In the genomic region with DNA sequence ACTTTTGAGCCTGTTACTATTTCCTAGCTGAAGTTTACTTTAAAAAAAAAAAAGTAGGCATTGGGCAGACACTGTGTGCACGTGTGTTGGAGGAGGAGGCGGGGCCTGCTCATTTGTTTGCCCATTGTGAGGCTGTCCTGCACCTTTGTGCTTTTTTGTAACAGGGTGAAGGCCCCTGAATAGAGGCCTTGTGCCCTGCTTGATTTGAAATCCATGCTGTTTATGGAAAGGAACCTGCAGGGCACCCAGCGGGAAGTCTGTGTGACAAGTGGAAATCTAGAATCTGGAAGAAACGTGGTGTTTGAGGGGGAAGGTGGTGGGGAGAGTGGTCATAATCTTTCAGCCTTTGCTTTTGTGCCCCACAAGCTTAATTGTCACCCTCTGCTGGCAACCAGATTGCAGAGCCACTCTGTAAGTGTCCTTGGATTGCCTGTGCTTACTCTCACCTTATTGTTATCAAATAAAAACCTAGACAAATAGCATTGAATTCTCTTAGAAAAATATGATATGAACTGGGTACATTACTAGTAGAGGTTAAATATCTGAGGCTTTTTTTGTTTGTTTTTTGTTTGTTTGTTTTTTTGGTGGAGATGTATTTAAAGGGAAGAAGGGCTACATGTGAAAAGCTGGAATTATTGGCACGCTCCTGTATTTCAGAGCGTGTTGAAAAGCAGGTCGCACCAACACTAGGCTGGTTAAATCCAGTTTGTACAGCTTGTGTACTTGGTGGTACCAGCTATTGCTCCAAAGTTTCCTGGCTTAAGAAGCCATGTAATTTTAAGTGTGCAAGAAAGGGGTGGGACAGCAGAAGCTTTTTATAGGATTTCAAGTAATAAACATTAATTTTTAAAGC, we compare ENCODE assay signal across 9 cellular contexts.
DNase-seq lines count a peak whose midpoint lies in the region; ATAC-seq, FAIRE-seq and TF ChIP-seq lines count a peak whose summit lies in the region.
"Had no signal": no experiment of that assay in that cellular context is flagged by ENCODE, and none has a peak within 500 bp of the region (broad histone marks: within the 10 kb centered on the region; RNA-seq: fewer than 3 reads in every experiment).

No MANE protein-coding gene starts in this region.

- ATAC-seq in K562: peak; percentile 71
- no peak for ATAC-seq in GM18861 (IDR thresholded peaks at IDR 0.05; ENCODE audit: unreplicated experiment)

- H3K56ac ChIP-seq in mesendoderm (ENCODE audit: low read length): peak overlapping the region; percentile 53

- H3K4me3 ChIP-seq in K562: no peak overlapping the region
- H3K4me3 ChIP-seq in mesendoderm (ENCODE audit: low read length): no peak overlapping the region

- 0 out of 2 replicates have a peak, but pooled peaks cover 4% of the 10 kb centered on the region for H4K20me1 ChIP-seq in K562 (replicated peaks; ENCODE audit: control insufficient read depth, insufficient read depth, low read length)

- intact Hi-C loops in Calu3 (cut with micrococcal nuclease; ENCODE audit: unreplicated experiment) (loop anchor here (5.0 kb wide), 2 partner anchors 46 to 151 kb away; no protein-coding TSS in a partner anchor), K562 (cut with micrococcal nuclease) (no loop called here)

- no peak for TF ChIP-seq POLR2A in K562 (conservative IDR thresholded peaks at IDR 0.05)

- TF ChIP-seq RAD21 in K562 (CRISPR knock-in tag; conservative IDR thresholded peaks at IDR 0.05 in 1 of 2, IDR thresholded peaks at IDR 0.05 in 1 of 2): peak; percentile 12 to 35; a peak in 3 of 4 replicates

- H3K27me3 Mint-ChIP-seq in Calu3 (ENCODE audit: unreplicated experiment): no peaks in the 10 kb centered on the region

- no peak overlapping the region for H3K4ac ChIP-seq in mesendoderm (ENCODE audit: low read depth, low read length)

- H3K18ac ChIP-seq in mesendoderm (ENCODE audit: low read length): no peak overlapping the region

- POLR2A ChIA-PET in K562 (lab: Yijun Ruan, JAX): interaction anchor here (0.7 to 1.6 kb wide), 5 partner anchors 9 to 31 kb away, joined by 3 to 5 read pairs (median 3); no protein-coding TSS in a partner anchor

- H2BK5ac ChIP-seq in mesendoderm (ENCODE audit: low read length): no peak overlapping the region

- H3K27ac Mint-ChIP-seq in Calu3 (ENCODE audit: unreplicated experiment): peak overlapping the region; percentile 80

- no peaks in the 10 kb centered on the region for H3K9me3 Mint-ChIP-seq in Calu3 (ENCODE audit: low read depth, unreplicated experiment)

- H3K36me3 ChIP-seq in K562 (ENCODE audit: control insufficient read depth, insufficient read depth, low read length): peaks cover 6% of the 10 kb centered on the region; the same call in 2 of the 3 replicates
- no peaks in the 10 kb centered on the region for H3K36me3 ChIP-seq in mesendoderm (ENCODE audit: control insufficient read depth, insufficient read depth, low read length)

- H3K4me1 ChIP-seq in K562 (replicated peaks in 1 of 2; ENCODE audit: control insufficient read depth in 2 of 2, insufficient read depth in 2 of 2, low read length in 2 of 2) (no peaks in the 10 kb centered on the region), mesendoderm (ENCODE audit: control insufficient read depth, low read depth, low read length) (peaks cover 3% of the 10 kb centered on the region)

- no peak overlapping the region for H4K8ac ChIP-seq in mesendoderm (ENCODE audit: low read depth, low read length)

- in situ Hi-C loops in K562 (cut with MboI): no loop called here

- H2BK120ac ChIP-seq in mesendoderm (ENCODE audit: low read depth, low read length): no peak overlapping the region

- BruUV-seq in Calu3 (replicated peaks; lab: Mats Ljungman, UMichigan) (no TSS peak), K562 (replicated peaks; lab: Mats Ljungman, UMichigan) (no TSS peak)

- CTCF ChIA-PET in Calu3 (lab: Charles Lee) (interaction anchor here (0.5 to 2.5 kb wide), 3 partner anchors 10 to 111 kb away, joined by 3 to 10 read pairs (median 7); no protein-coding TSS in a partner anchor), K562 (lab: Yijun Ruan, JAX; ENCODE audit: low intra/inter-chr PET ratio) (no interaction called here)

- no peak for TF ChIP-seq CTCF in Calu3 (IDR thresholded peaks at IDR 0.05; ENCODE audit: unreplicated experiment)
- peak in 2 of 3 experiments; percentile 9 to 20; a peak in 2 of 6 replicates for TF ChIP-seq CTCF in K562 (IDR thresholded peaks at IDR 0.05 in 2 of 3, conservative IDR thresholded peaks at IDR 0.05 in 1 of 3; ENCODE audit: insufficient read depth in 2 of 3, low read depth in 1 of 3, low read length in 3 of 3)

- H3K79me1 ChIP-seq in mesendoderm (ENCODE audit: low read length): peaks cover 14% of the 10 kb centered on the region

- H3K9ac ChIP-seq in K562 (ENCODE audit: insufficient read depth in 1 of 2, low read depth in 2 of 2, low read length in 2 of 2) (no peak overlapping the region; a peak in 1 of 4 replicates), mesendoderm (ENCODE audit: low read length) (no peak overlapping the region)

- H3K4me2 ChIP-seq in K562 (ENCODE audit: insufficient read depth, low read length): no peak overlapping the region
- H3K4me2 ChIP-seq in mesendoderm (ENCODE audit: low read length): no peak overlapping the region

- DNase-seq in Calu3: peak; percentile 41
- DNase-seq in NCI-H128 (lab: John Stamatoyannopoulos, UW; ENCODE audit: unreplicated experiment): peak; percentile 73
- DNase-seq in K562 (ENCODE audit: extremely low read depth in 1 of 4, low spot score in 3 of 4): no peak
- peak; percentile 66 for DNase-seq in mesendoderm
- no peak for DNase-seq in amniotic stem cell (lab: John Stamatoyannopoulos, UW)
- DNase-seq in germinal center (ENCODE audit: low spot score): no peak
- no peak for DNase-seq in stimulated activated naive CD4-positive, alpha-beta T cell treated with Interleukin-2 at 50 U/mL for 16 hours (lab: John Stamatoyannopoulos, UW)
- DNase-seq: foreskin fibroblast had no signal

- no peaks in the 10 kb centered on the region for H3K9me3 ChIP-seq in K562 (replicated peaks; ENCODE audit: control insufficient read depth, insufficient read depth, low read depth, low read length)

- peaks cover 24% of the 10 kb centered on the region for H3K79me2 ChIP-seq in K562 (ENCODE audit: control insufficient read depth, insufficient read depth, low read length)
- H3K79me2 ChIP-seq in mesendoderm (ENCODE audit: control insufficient read depth, insufficient read depth, low read length): peaks cover 29% of the 10 kb centered on the region

- H3K9me1 ChIP-seq in K562 (ENCODE audit: control insufficient read depth, insufficient read depth, low read length): no peaks in the 10 kb centered on the region

- FAIRE-seq in K562 (lab: Jason Lieb, UNC): no peak

- H2AFZ ChIP-seq in K562 (ENCODE audit: low read depth, low read length): no peak overlapping the region

- TF ChIP-seq EP300 in K562 (IDR thresholded peaks at IDR 0.05; ENCODE audit: low read length): no peak

- no peak overlapping the region for H3K23ac ChIP-seq in mesendoderm (ENCODE audit: low read length)

- H4K5ac ChIP-seq in mesendoderm (ENCODE audit: low read length): no peak overlapping the region

- peaks cover 19% of the 10 kb centered on the region for H3K4me1 Mint-ChIP-seq in Calu3 (ENCODE audit: low read depth, unreplicated experiment)

- H2AK5ac ChIP-seq in mesendoderm (ENCODE audit: low read length): no peak overlapping the region

- H2BK15ac ChIP-seq in mesendoderm (replicated peaks; ENCODE audit: low read depth): no peak overlapping the region

- H3K36me3 Mint-ChIP-seq in Calu3 (ENCODE audit: insufficient read depth, unreplicated experiment): no peaks in the 10 kb centered on the region

- no peak overlapping the region for H3K27ac ChIP-seq in K562 (ENCODE audit: extremely low read depth, low read depth, low read length)
- no peak overlapping the region for H3K27ac ChIP-seq in mesendoderm (ENCODE audit: low read depth, low read length)

- WGBS in K562 (ENCODE audit: insufficient coverage, low coverage, missing lambda C conversion rate): 68% methylated on average over 7 of the region's 7 CpGs
- WGBS in mesendoderm (ENCODE audit: extremely low coverage, insufficient coverage, low lambda C conversion rate): no CpG with 5 or more reads among the region's 7 CpGs

- H3K27me3 ChIP-seq in K562 (ENCODE audit: control insufficient read depth in 2 of 2, insufficient read depth in 2 of 2, low read length in 2 of 2) (no peaks in the 10 kb centered on the region), mesendoderm (ENCODE audit: insufficient read depth, low read length, poor library complexity) (no peaks in the 10 kb centered on the region)

- peak overlapping the region; percentile 61 for H3K4me3 Mint-ChIP-seq in Calu3 (ENCODE audit: low read depth, unreplicated experiment)

TF ChIP-seq in K562, 482 proteins besides CTCF, POLR2A, EP300 and RAD21:
- TF ChIP-seq BHLHE40 (IDR thresholded peaks at IDR 0.05; ENCODE audit: low read length): peak; percentile 70
- TF ChIP-seq, protein P1, sequence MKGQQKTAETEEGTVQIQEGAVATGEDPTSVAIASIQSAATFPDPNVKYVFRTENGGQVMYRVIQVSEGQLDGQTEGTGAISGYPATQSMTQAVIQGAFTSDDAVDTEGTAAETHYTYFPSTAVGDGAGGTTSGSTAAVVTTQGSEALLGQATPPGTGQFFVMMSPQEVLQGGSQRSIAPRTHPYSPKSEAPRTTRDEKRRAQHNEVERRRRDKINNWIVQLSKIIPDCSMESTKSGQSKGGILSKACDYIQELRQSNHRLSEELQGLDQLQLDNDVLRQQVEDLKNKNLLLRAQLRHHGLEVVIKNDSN (CRISPR knock-in tag; IDR thresholded peaks at IDR 0.05): no peak
- TF ChIP-seq, protein P2, sequence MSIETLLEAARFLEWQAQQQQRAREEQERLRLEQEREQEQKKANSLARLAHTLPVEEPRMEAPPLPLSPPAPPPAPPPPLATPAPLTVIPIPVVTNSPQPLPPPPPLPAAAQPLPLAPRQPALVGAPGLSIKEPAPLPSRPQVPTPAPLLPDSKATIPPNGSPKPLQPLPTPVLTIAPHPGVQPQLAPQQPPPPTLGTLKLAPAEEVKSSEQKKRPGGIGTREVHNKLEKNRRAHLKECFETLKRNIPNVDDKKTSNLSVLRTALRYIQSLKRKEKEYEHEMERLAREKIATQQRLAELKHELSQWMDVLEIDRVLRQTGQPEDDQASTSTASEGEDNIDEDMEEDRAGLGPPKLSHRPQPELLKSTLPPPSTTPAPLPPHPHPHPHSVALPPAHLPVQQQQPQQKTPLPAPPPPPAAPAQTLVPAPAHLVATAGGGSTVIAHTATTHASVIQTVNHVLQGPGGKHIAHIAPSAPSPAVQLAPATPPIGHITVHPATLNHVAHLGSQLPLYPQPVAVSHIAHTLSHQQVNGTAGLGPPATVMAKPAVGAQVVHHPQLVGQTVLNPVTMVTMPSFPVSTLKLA (conservative IDR thresholded peaks at IDR 0.05): 0 out of 4 replicates have a peak, but pooled peaks of 1 of the 2 experiments have one; percentile 17
- TF ChIP-seq ARNT (IDR thresholded peaks at IDR 0.05): no peak
- TF ChIP-seq ZNF384 (IDR thresholded peaks at IDR 0.05; ENCODE audit: low read depth, low read length): 0 out of 2 replicates have a peak, but pooled peaks have one; percentile 22

Comparison
In these comparisons a context has a peak if more than half of its experiments do, and no peak if none do; other contexts are left out.
1. DNase-seq: peak in Calu3 (single experiment), NCI-H128 (single experiment) and mesendoderm (single experiment); none in K562 (0 of 4), amniotic stem cell (single experiment), germinal center (single experiment) and stimulated activated naive CD4-positive, alpha-beta T cell treated with Interleukin-2 at 50 U/mL for 16 hours (single experiment).